Comparison of ENCODE assay signal across 24 cellular contexts in the genomic region with DNA sequence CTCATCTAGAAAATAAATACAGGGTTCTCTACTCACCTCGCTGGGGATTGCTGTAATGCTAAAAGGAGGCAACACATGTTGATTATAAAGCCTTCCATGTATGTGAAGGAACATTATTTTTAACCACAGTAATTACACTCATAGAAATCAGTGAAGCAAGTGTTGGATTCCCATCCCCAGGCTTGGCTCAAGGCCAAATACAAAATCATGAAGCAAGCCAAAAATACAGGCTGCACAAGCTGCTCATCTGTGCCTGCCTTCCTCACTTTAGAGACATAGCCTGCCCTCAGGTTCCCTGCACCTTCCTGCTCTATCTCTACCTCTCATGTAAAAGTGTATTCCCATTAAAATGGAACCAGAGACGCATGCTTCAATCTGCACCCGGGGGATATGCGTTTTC.
DNase-seq lines count a peak whose midpoint lies in the region; ATAC-seq lines count a peak whose summit lies in the region.
"Had no signal": no experiment of that assay in that cellular context is flagged by ENCODE, and none has a peak within 500 bp of the region (broad histone marks: within the 10 kb centered on the region; RNA-seq: fewer than 3 reads in every experiment).

No MANE protein-coding gene starts in this region.

- no peak for ATAC-seq in GM18909 (IDR thresholded peaks at IDR 0.05; ENCODE audit: poor library complexity, unreplicated experiment)
- no peak for ATAC-seq in GM21447 (IDR thresholded peaks at IDR 0.05; ENCODE audit: unreplicated experiment)
- ATAC-seq: activated CD8-positive, alpha-beta T cell treated with anti-CD3 and anti-CD28 coated beads for 36 hours; CD8-positive, alpha-beta T cell; foreskin keratinocyte; heart right ventricle; lower lobe of right lung; natural killer cell treated with Interleukin-12 subunit alpha and Interleukin-12 subunit beta and Interleukin-15 and Interleukin-18, amount 100 ng/mL, for 72 hours; stimulated activated naive CD8-positive, alpha-beta T cell treated with anti-CD3 and anti-CD28 coated beads, Interleukin-15, Interleukin-2, amounts not matched to agents 100 U/mL and 50 U/mL, for 24 hours; T-helper 17 cell had no signal

- DNase-seq in NCI-H146 (lab: John Stamatoyannopoulos, UW) (peak; percentile 14), NCI-H146 treated with DMSO at 0.1 percent for 48 hours (lab: John Stamatoyannopoulos, UW; ENCODE audit: unreplicated experiment) (no peak), NCI-H1417 treated with DMSO at 0.1 percent for 48 hours (lab: John Stamatoyannopoulos, UW) (peak; percentile 27), NCI-H748 (lab: John Stamatoyannopoulos, UW; ENCODE audit: unreplicated experiment) (peak; percentile 74), myocyte (ENCODE audit: low read depth) (peak; percentile 53), NCI-H2196 (lab: John Stamatoyannopoulos, UW; ENCODE audit: unreplicated experiment) (no peak)
- DNase-seq: activated CD4-positive, alpha-beta T cell treated with anti-CD3 and anti-CD28 coated beads for 1 hour; activated CD8-positive, alpha-beta T cell treated with anti-CD3 and anti-CD28 coated beads for 36 hours; activated effector memory CD4-positive, alpha-beta T cell treated with Interleukin-2 at 50 U/mL for 16 hours; activated naive CD8-positive, alpha-beta T cell treated with anti-CD3 and anti-CD28 coated beads, Interleukin-2, amount 10 ng/mL, durations not matched to agents 7 days and 5 days; caudate nucleus; CD8-positive, alpha-beta T cell; foreskin keratinocyte; heart right ventricle; kidney glomerular epithelial cell; lower lobe of right lung; NCI-H2107; NCI-H774; stimulated activated naive CD8-positive, alpha-beta T cell treated with anti-CD3 and anti-CD28 coated beads, Interleukin-15, Interleukin-2, amounts not matched to agents 100 U/mL and 50 U/mL, for 24 hours; T-helper 17 cell; testis had no signal

Comparison
In these comparisons a context has a peak if more than half of its experiments do, and no peak if none do; other contexts are left out.
1. DNase-seq: peak in NCI-H146 (single experiment), NCI-H1417 treated with DMSO at 0.1 percent for 48 hours (single experiment), NCI-H748 (single experiment) and myocyte (single experiment); none in NCI-H146 treated with DMSO at 0.1 percent for 48 hours (single experiment) and NCI-H2196 (single experiment).